9 cellular contexts compared by ENCODE assay signal in genomic region chr11:128802358-128802981, GRCh38.
A peak's percentile ranks its signal among the peaks of the same experiment; 100 is the strongest.
DNase-seq lines count a peak whose midpoint lies in the region; ATAC-seq and TF ChIP-seq lines count a peak whose summit lies in the region.
"Had no signal": no experiment of that assay in that cellular context is flagged by ENCODE, and none has a peak within 500 bp of the region (broad histone marks: within the 10 kb centered on the region; RNA-seq: fewer than 3 reads in every experiment).

No MANE protein-coding gene starts in this region.

- peak; percentile 69 for ATAC-seq in left lobe of liver
- ATAC-seq in HG03354 (IDR thresholded peaks at IDR 0.05; ENCODE audit: poor library complexity, severe bottlenecking, unreplicated experiment), result no peak

- DNase-seq in COLO668 (lab: John Stamatoyannopoulos, UW; ENCODE audit: unreplicated experiment), result peak; percentile 14
- no peak for DNase-seq in left lobe of liver (ENCODE audit: low spot score)
- no peak for DNase-seq in KG1 (lab: John Stamatoyannopoulos, UW)
- DNase-seq in activated CD8-positive, alpha-beta memory T cell treated with anti-CD3 and anti-CD28 coated beads, Interleukin-2, amount 50 U/mL, for 4 hours, result no peak
- DNase-seq in NCI-H187 treated with DMSO at 0.1 percent for 48 hours (lab: John Stamatoyannopoulos, UW), result no peak

- TF ChIP-seq CTCF in HEK293 (tag by site-specific recombination; IDR thresholded peaks at IDR 0.05) (0 out of 2 replicates have a peak, but pooled peaks have one; percentile 21), WI38 (IDR thresholded peaks at IDR 0.05; ENCODE audit: low read depth, low read length) (peak; percentile 43)

- H3K36me3 ChIP-seq in HEK293 (ENCODE audit: control insufficient read depth in 2 of 2, insufficient read depth in 1 of 2, low read length in 2 of 2), result peaks cover 0 to 23% of the 10 kb centered on the region in 2 experiments; a peak in 1 of 3 replicates

- H3K4me3 ChIP-seq in HEK293 (ENCODE audit: low read depth, low read length) (no peak overlapping the region), WI38 (ENCODE audit: low read depth, low read length) (no peak overlapping the region)

- CTCF ChIA-PET in HEK293 (lab: Yijun Ruan, JAX), result interaction anchor here (0.6 to 2.2 kb wide), 15 partner anchors 8 to 763 kb away, joined by 3 to 11 read pairs (median 3); no protein-coding TSS in a partner anchor

- no peaks in the 10 kb centered on the region for H3K9me3 ChIP-seq in HEK293 (ENCODE audit: control insufficient read depth, insufficient read depth, low read depth, low read length)

- no peak overlapping the region for H3K27ac ChIP-seq in HEK293 (ENCODE audit: extremely low read depth, low read depth, low read length)
- H3K27ac ChIP-seq: KMS-11 had no signal

- POLR2A ChIA-PET in HEK293 (lab: Yijun Ruan, JAX), result no interaction called here

- no peaks in the 10 kb centered on the region for H3K4me1 ChIP-seq in HEK293 (ENCODE audit: control insufficient read depth, insufficient read depth, low read length)

TF ChIP-seq in HEK293, 187 proteins besides CTCF, POLR2A, EP300 and RAD21:
- TF ChIP-seq ZBTB20 (tag by site-specific recombination; IDR thresholded peaks at IDR 0.05), result no peak
- no peak for TF ChIP-seq ZNF837 (tag by site-specific recombination; IDR thresholded peaks at IDR 0.05)
- no peak for TF ChIP-seq HOXC10 (CRISPR knock-in tag; IDR thresholded peaks at IDR 0.05)
- TF ChIP-seq ZNF529 (tag by site-specific recombination; IDR thresholded peaks at IDR 0.05; ENCODE audit: insufficient replicate concordance), result no peak
- no peak for TF ChIP-seq RBAK (tag by site-specific recombination; IDR thresholded peaks at IDR 0.05)
- no peak for TF ChIP-seq KLF7 (tag by site-specific recombination; IDR thresholded peaks at IDR 0.05; ENCODE audit: borderline replicate concordance)
- no peak for TF ChIP-seq ZNF558 (tag by site-specific recombination; IDR thresholded peaks at IDR 0.05)
